25 cellular contexts compared by ENCODE assay signal in genomic region chr7:4136036-4136435, GRCh38.
DNase-seq lines count a peak whose midpoint lies in the region; ATAC-seq and TF ChIP-seq lines count a peak whose summit lies in the region.
"Had no signal": no experiment of that assay in that cellular context is flagged by ENCODE, and none has a peak within 500 bp of the region (broad histone marks: within the 10 kb centered on the region; RNA-seq: fewer than 3 reads in every experiment).

No MANE protein-coding gene starts in this region.

- H3K27me3 ChIP-seq in spleen (replicated peaks in 1 of 7) = no peaks in the 10 kb centered on the region
- H3K27me3 ChIP-seq in upper lobe of left lung = no peaks in the 10 kb centered on the region
- H3K27me3 ChIP-seq: transverse colon had no signal

- no peak for TF ChIP-seq POLR2A in spleen (IDR thresholded peaks at IDR 0.05)
- no peak for TF ChIP-seq POLR2A in upper lobe of left lung (IDR thresholded peaks at IDR 0.05)

- TF ChIP-seq CTCF in astrocyte of the spinal cord (IDR thresholded peaks at IDR 0.05; ENCODE audit: low read depth, low read length) (no peak), spleen (IDR thresholded peaks at IDR 0.05 in 8 of 11, conservative IDR thresholded peaks at IDR 0.05 in 3 of 11) (no peak), upper lobe of left lung (IDR thresholded peaks at IDR 0.05) (no peak)

- 76 to 88% (median 80%) methylated on average over 11 of the region's 11 CpGs for WGBS in spleen, 5 donors
- WGBS in upper lobe of left lung, 2 donors = 77 to 84% methylated on average over 11 of the region's 11 CpGs

- H3K9me3 ChIP-seq in spleen = no peaks in the 10 kb centered on the region
- H3K9me3 ChIP-seq in upper lobe of left lung = no peaks in the 10 kb centered on the region
- H3K9me3 ChIP-seq: transverse colon had no signal

- intact Hi-C loops in spleen (cut with DNase I; ENCODE audit: low total_unique reads) = no loop called here

- no peak for TF ChIP-seq EP300 in upper lobe of left lung (IDR thresholded peaks at IDR 0.05)

- H3K36me3 ChIP-seq in spleen = peaks cover 0 to 40% (median 1%) of the 10 kb centered on the region in 6 donors
- no peaks in the 10 kb centered on the region for H3K36me3 ChIP-seq in upper lobe of left lung
- H3K36me3 ChIP-seq: transverse colon had no signal

- H3K4me3 ChIP-seq in astrocyte of the spinal cord (ENCODE audit: low read depth, low read length) = no peak overlapping the region
- no peak overlapping the region for H3K4me3 ChIP-seq in spleen
- H3K4me3 ChIP-seq in upper lobe of left lung = no peak overlapping the region
- H3K4me3 ChIP-seq: PC-9, smooth muscle cell, transverse colon had no signal

- no peak for ATAC-seq in upper lobe of left lung (ENCODE audit: low FRiP score in 2 of 2)
- ATAC-seq: activated T-cell treated with anti-CD3 and anti-CD28 coated beads, Interleukin-2, amount 50 U/mL, for 4 hours; left ventricle myocardium superior; naive thymus-derived CD4-positive, alpha-beta T cell had no signal

- no peak overlapping the region for H3K27ac ChIP-seq in spleen
- no peak overlapping the region for H3K27ac ChIP-seq in upper lobe of left lung
- H3K27ac ChIP-seq: PC-9, transverse colon had no signal

- H3K4me1 ChIP-seq in spleen = no peaks in the 10 kb centered on the region
- no peaks in the 10 kb centered on the region for H3K4me1 ChIP-seq in upper lobe of left lung
- H3K4me1 ChIP-seq: transverse colon had no signal

- peak; percentile 38 for DNase-seq in activated effector memory CD4-positive, alpha-beta T cell treated with anti-CD3 and anti-CD28 coated beads, Interleukin-2, amount 50 U/mL, for 16 hours
- DNase-seq in activated effector memory CD4-positive, alpha-beta T cell treated with Interleukin-2 at 50 U/mL for 16 hours = no peak
- DNase-seq in astrocyte of the spinal cord (ENCODE audit: low read depth, low spot score) (peak; percentile 32), kidney tubule cell (ENCODE audit: low spot score) (peak; percentile 87), spleen (peak; percentile 57), nucleus accumbens (lab: John Stamatoyannopoulos, UW) (no peak), upper lobe of left lung (no peak)
- DNase-seq in activated naive CD4-positive, alpha-beta T cell (lab: John Stamatoyannopoulos, UW) = no peak
- DNase-seq: activated CD4-positive, alpha-beta T cell treated with anti-CD3 and anti-CD28 coated beads, Interleukin-2, amount 10 ng/mL, durations not matched to agents 24 days and 14 days; activated naive CD4-positive, alpha-beta T cell treated with Interleukin-2 at 50 U/mL for 16 hours; activated T-cell treated with anti-CD3 and anti-CD28 coated beads, Interleukin-2, amount 50 U/mL, for 4 hours; CD4-positive, alpha-beta memory T cell; effector CD8-positive, alpha-beta T cell; erythroblast; GF-D8; Kasumi-1; left ventricle myocardium superior; midbrain; naive thymus-derived CD4-positive, alpha-beta T cell; NK-92 treated with Interleukin-12 subunit alpha and Interleukin-12 subunit beta, amount 100 ng/mL, for 24 hours; PC-9; SHP77; stimulated activated CD4-positive, alpha-beta T cell treated with anti-CD3 and anti-CD28 coated beads, Interleukin-2, amount 100 ng/mL, for 24 hours; transverse colon had no signal

- in situ Hi-C loops in astrocyte of the spinal cord (cut with HindIII; ENCODE audit: low sequenced_read_pairs) = no loop called here

Comparison
In these comparisons a context has a peak if more than half of its experiments do, and no peak if none do; other contexts are left out.
1. DNase-seq: peak in activated effector memory CD4-positive, alpha-beta T cell treated with anti-CD3 and anti-CD28 coated beads, Interleukin-2, amount 50 U/mL, for 16 hours (single experiment), astrocyte of the spinal cord (single experiment), kidney tubule cell (single experiment) and spleen (single experiment); none in activated effector memory CD4-positive, alpha-beta T cell treated with Interleukin-2 at 50 U/mL for 16 hours (single experiment), nucleus accumbens (0 of 56), activated naive CD4-positive, alpha-beta T cell (0 of 4) and upper lobe of left lung (0 of 2).